ENCODE assay signal across 22 cellular contexts in the genomic region with DNA sequence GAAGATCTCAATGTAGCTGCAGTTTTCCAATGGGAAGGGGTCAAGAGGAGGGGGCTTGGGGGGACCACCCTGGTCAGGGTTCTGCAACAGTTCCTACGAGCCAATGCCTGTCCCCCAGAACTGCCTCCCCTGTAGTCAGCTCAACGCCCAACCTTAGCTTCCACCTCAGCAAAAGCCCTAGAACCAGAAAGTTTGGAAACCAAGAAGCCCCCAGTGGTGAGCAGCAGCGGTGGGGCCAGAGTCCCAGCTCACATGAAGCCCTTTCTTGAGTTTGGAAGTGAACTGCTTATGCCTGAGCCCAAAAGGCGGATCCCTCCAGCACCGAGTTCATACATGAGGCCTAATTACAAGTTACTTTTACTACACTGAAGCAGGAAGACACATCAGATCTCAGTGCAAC.
A peak's percentile ranks its signal among the peaks of the same experiment; 100 is the strongest.
DNase-seq lines count a peak whose midpoint lies in the region; ATAC-seq and TF ChIP-seq lines count a peak whose summit lies in the region.
"Had no signal": no experiment of that assay in that cellular context is flagged by ENCODE, and none has a peak within 500 bp of the region (broad histone marks: within the 10 kb centered on the region; RNA-seq: fewer than 3 reads in every experiment).

No MANE protein-coding gene starts in this region.

- ATAC-seq in GM19351 (IDR thresholded peaks at IDR 0.05; ENCODE audit: unreplicated experiment) (no peak), HG03460 (IDR thresholded peaks at IDR 0.05; ENCODE audit: unreplicated experiment) (no peak), GM18502 (IDR thresholded peaks at IDR 0.05; ENCODE audit: poor library complexity, unreplicated experiment) (no peak)
- ATAC-seq: activated naive CD4-positive, alpha-beta T cell treated with anti-CD3 and anti-CD28 coated beads, Interleukin-2, amount 50 U/mL, for 72 hours; stimulated activated effector memory CD8-positive, alpha-beta T cell treated with anti-CD3 and anti-CD28 coated beads, Interleukin-12 subunit alpha, Interleukin-12 subunit beta, amount 100 ng/mL, for 72 hours had no signal

- H3K27ac ChIP-seq in RWPE1 (0 out of 2 replicates have a peak overlapping the region, but pooled peaks have one; percentile 3), layer of hippocampus (ENCODE audit: low read depth, low read length) (peak overlapping the region; percentile 95), stomach smooth muscle (ENCODE audit: low read length) (peak overlapping the region; percentile 79)
- H3K27ac ChIP-seq: breast epithelium, PC-9 had no signal

- CTCF ChIA-PET in RWPE1 (lab: Yijun Ruan, JAX) = no interaction called here

- no peaks in the 10 kb centered on the region for H3K27me3 ChIP-seq in layer of hippocampus (ENCODE audit: control insufficient read depth, insufficient read depth, low read length)
- no peaks in the 10 kb centered on the region for H3K27me3 ChIP-seq in stomach smooth muscle (ENCODE audit: control insufficient read depth in 1 of 2, insufficient read depth in 2 of 2, low read length in 2 of 2)
- H3K27me3 ChIP-seq: breast epithelium had no signal

- peaks cover 37% of the 10 kb centered on the region for H3K4me1 ChIP-seq in stomach smooth muscle (ENCODE audit: control insufficient read depth, insufficient read depth, low read length)
- H3K4me1 ChIP-seq: breast epithelium had no signal

- H3K9me3 ChIP-seq in stomach smooth muscle (ENCODE audit: control insufficient read depth in 2 of 2, low read length in 2 of 2) = no peaks in the 10 kb centered on the region
- H3K9me3 ChIP-seq: breast epithelium had no signal

- peaks cover 0 to 3% (median 0%) of the 10 kb centered on the region in 7 donors for H3K9me3 Mint-ChIP-seq in CD14-positive monocyte
- H3K9me3 Mint-ChIP-seq: activated CD4-positive, alpha-beta memory T cell treated with anti-CD3 and anti-CD28 coated beads, Interleukin-2, amount 10 ng/mL, durations not matched to agents 7 days and 5 days; activated naive CD4-positive, alpha-beta T cell treated with anti-CD3 and anti-CD28 coated beads, Interleukin-2, amount 50 U/mL, for 72 hours; stimulated activated effector memory CD8-positive, alpha-beta T cell treated with anti-CD3 and anti-CD28 coated beads, Interleukin-12 subunit alpha, Interleukin-12 subunit beta, amount 100 ng/mL, for 72 hours had no signal

- DNase-seq in CD14-positive monocyte (ENCODE audit: low spot score) = no peak
- DNase-seq in RWPE1 (ENCODE audit: low spot score) = no peak
- DNase-seq: activated CD4-positive, alpha-beta memory T cell treated with anti-CD3 and anti-CD28 coated beads, Interleukin-2, amount 10 ng/mL, durations not matched to agents 7 days and 5 days; activated effector memory CD4-positive, alpha-beta T cell treated with Interleukin-2 at 50 U/mL for 16 hours; COR-L47; DMS79; effector CD4-positive, alpha-beta T cell; GF-D8; MV-4-11; NCI-H1436; NCI-H2081 treated with DMSO at 0.1 percent for 48 hours; PC-9; SHP77 treated with DMSO at 0.1 percent for 48 hours had no signal

- POLR2A ChIA-PET in RWPE1 (lab: Yijun Ruan, JAX; ENCODE audit: low non-redundant PET) = no interaction called here

- H3K4me1 Mint-ChIP-seq in CD14-positive monocyte = peaks cover 94% of the 10 kb centered on the region

- no peak overlapping the region for H3K9ac ChIP-seq in stomach smooth muscle (ENCODE audit: low read length in 2 of 2)

- H3K4me3 ChIP-seq in stomach smooth muscle (ENCODE audit: low read length in 2 of 2) = no peak overlapping the region
- H3K4me3 ChIP-seq: breast epithelium, PC-9 had no signal

- H3K36me3 ChIP-seq in stomach smooth muscle (ENCODE audit: control insufficient read depth in 2 of 2, insufficient read depth in 2 of 2, low read length in 2 of 2) = peaks cover 2 to 6% of the 10 kb centered on the region in 2 donors
- H3K36me3 ChIP-seq: breast epithelium had no signal

- intact Hi-C loops in CD14-positive monocyte (cut with micrococcal nuclease) = no loop called here

- peaks cover 19 to 34% of the 10 kb centered on the region in 2 donors for H3K36me3 Mint-ChIP-seq in CD14-positive monocyte
- H3K36me3 Mint-ChIP-seq: stimulated activated effector memory CD8-positive, alpha-beta T cell treated with anti-CD3 and anti-CD28 coated beads, Interleukin-12 subunit alpha, Interleukin-12 subunit beta, amount 100 ng/mL, for 72 hours had no signal

- TF ChIP-seq CTCF in CD14-positive monocyte (IDR thresholded peaks at IDR 0.05) = no peak
- TF ChIP-seq CTCF in RWPE1 (conservative IDR thresholded peaks at IDR 0.05; ENCODE audit: low read depth) = no peak

- H3K27me3 Mint-ChIP-seq in CD14-positive monocyte (ENCODE audit: low read depth in 3 of 3) = peaks cover 0 to 3% (median 1%) of the 10 kb centered on the region in 3 donors
- H3K27me3 Mint-ChIP-seq: activated CD4-positive, alpha-beta memory T cell treated with anti-CD3 and anti-CD28 coated beads, Interleukin-2, amount 10 ng/mL, durations not matched to agents 7 days and 5 days had no signal

- H3K27ac Mint-ChIP-seq in CD14-positive monocyte = peak overlapping the region in 4 of 7 donors; percentile 30 to 81 (median 64)
- H3K27ac Mint-ChIP-seq: activated CD4-positive, alpha-beta memory T cell treated with anti-CD3 and anti-CD28 coated beads, Interleukin-2, amount 10 ng/mL, durations not matched to agents 7 days and 5 days; activated naive CD4-positive, alpha-beta T cell treated with anti-CD3 and anti-CD28 coated beads, Interleukin-2, amount 50 U/mL, for 72 hours; stimulated activated effector memory CD8-positive, alpha-beta T cell treated with anti-CD3 and anti-CD28 coated beads, Interleukin-12 subunit alpha, Interleukin-12 subunit beta, amount 100 ng/mL, for 72 hours had no signal

- H3K4me3 Mint-ChIP-seq in CD14-positive monocyte = no peak overlapping the region
- H3K4me3 Mint-ChIP-seq: activated CD4-positive, alpha-beta memory T cell treated with anti-CD3 and anti-CD28 coated beads, Interleukin-2, amount 10 ng/mL, durations not matched to agents 7 days and 5 days; neural crest cell; stimulated activated effector memory CD8-positive, alpha-beta T cell treated with anti-CD3 and anti-CD28 coated beads, Interleukin-12 subunit alpha, Interleukin-12 subunit beta, amount 100 ng/mL, for 72 hours had no signal

Comparison
In these comparisons a context has a peak if more than half of its experiments do, and no peak if none do; other contexts are left out.
1. H3K27ac ChIP-seq: peak in every context shown above with its lines; median percentile 95 in layer of hippocampus; 79 in stomach smooth muscle; 3 in RWPE1.